Comparison of ENCODE assay signal across 24 cellular contexts in genomic region chr16:59164461-59164860, GRCh38.
DNase-seq lines count a peak whose midpoint lies in the region; ATAC-seq and TF ChIP-seq lines count a peak whose summit lies in the region.
"Had no signal": no experiment of that assay in that cellular context is flagged by ENCODE, and none has a peak within 500 bp of the region (broad histone marks: within the 10 kb centered on the region; RNA-seq: fewer than 3 reads in every experiment).

No MANE protein-coding gene starts in this region.

- H3K9ac ChIP-seq in endodermal cell (ENCODE audit: extremely low read depth, low read length, poor library complexity, severe bottlenecking) = no peak overlapping the region
- H3K9ac ChIP-seq in neural progenitor cell = no peak overlapping the region

- H3K4me3 ChIP-seq in endodermal cell (ENCODE audit: low read length) (no peak overlapping the region), neural progenitor cell (no peak overlapping the region)
- H3K4me3 ChIP-seq: ascending aorta, HAP-1 had no signal

- no peak overlapping the region for H2AFZ ChIP-seq in neural progenitor cell (replicated peaks)

- H3K9me3 ChIP-seq in endodermal cell (ENCODE audit: control insufficient read depth, low read length) (peaks cover 13% of the 10 kb centered on the region), neural progenitor cell (ENCODE audit: low read depth) (no peaks in the 10 kb centered on the region)
- H3K9me3 ChIP-seq: ascending aorta, HAP-1 had no signal

- DNase-seq in DMS 273 (lab: John Stamatoyannopoulos, UW; ENCODE audit: unreplicated experiment) (peak; percentile 7), DMS 273 treated with DMSO at 0.1 percent for 48 hours (lab: John Stamatoyannopoulos, UW) (no peak), OCI-M1 (lab: John Stamatoyannopoulos, UW) (peak; percentile 8), endodermal cell (peak; percentile 68), neural progenitor cell (ENCODE audit: low spot score) (peak; percentile 41), glomerular visceral epithelial cell (ENCODE audit: extremely low spot score) (no peak)
- DNase-seq in activated effector memory CD4-positive, alpha-beta T cell treated with Interleukin-2 at 50 U/mL for 16 hours = no peak
- DNase-seq: activated CD4-positive, alpha-beta T cell treated with anti-CD3 and anti-CD28 coated beads, Interleukin-2, amount 10 ng/mL, durations not matched to agents 7 days and 5 days; activated CD8-positive, alpha-beta memory T cell treated with anti-CD3 and anti-CD28 coated beads, Interleukin-2, amount 50 U/mL, for 48 hours; activated naive CD4-positive, alpha-beta T cell; cortex of kidney; glutamatergic neuron; immature natural killer cell; NCI-H2081 treated with DMSO at 0.1 percent for 48 hours; NCI-H526 treated with DMSO at 0.1 percent for 48 hours; stimulated activated naive CD8-positive, alpha-beta T cell treated with anti-CD3 and anti-CD28 coated beads, Interleukin-15, Interleukin-2, amounts not matched to agents 100 U/mL and 50 U/mL, for 24 hours had no signal

- H3K4me2 ChIP-seq in neural progenitor cell = no peak overlapping the region

- ATAC-seq in GM18907 (IDR thresholded peaks at IDR 0.05; ENCODE audit: unreplicated experiment) = no peak
- ATAC-seq: stimulated activated naive CD8-positive, alpha-beta T cell treated with anti-CD3 and anti-CD28 coated beads, Interleukin-15, Interleukin-2, amounts not matched to agents 100 U/mL and 50 U/mL, for 24 hours had no signal

- 33% methylated on average over 1 of the region's 2 CpGs; no CpG with 5 or more reads in 1 of the 2 experiments for WGBS in endodermal cell (ENCODE audit: insufficient coverage in 1 of 2, insufficient read length in 1 of 2), 2 experiments

- H3K4me3 Mint-ChIP-seq in endodermal cell = no peak overlapping the region
- H3K4me3 Mint-ChIP-seq in neural progenitor cell = no peak overlapping the region
- H3K4me3 Mint-ChIP-seq: activated CD4-positive, alpha-beta T cell treated with anti-CD3 and anti-CD28 coated beads, Interleukin-2, amount 10 ng/mL, durations not matched to agents 7 days and 5 days; immature natural killer cell; memory B cell; nephron; type B pancreatic cell had no signal

- no peak overlapping the region for H3K27ac ChIP-seq in endodermal cell (ENCODE audit: low read depth, low read length)
- H3K27ac ChIP-seq in neural progenitor cell = no peak overlapping the region
- H3K27ac ChIP-seq: 22Rv1, ascending aorta, C4-2B had no signal

- no peaks in the 10 kb centered on the region for H3F3A ChIP-seq in neural progenitor cell (ENCODE audit: low read depth)

- peaks cover 54% of the 10 kb centered on the region for H3K27me3 ChIP-seq in endodermal cell (ENCODE audit: control insufficient read depth, insufficient read depth, low read length, poor library complexity, severe bottlenecking)
- no peaks in the 10 kb centered on the region for H3K27me3 ChIP-seq in neural progenitor cell
- H3K27me3 ChIP-seq: ascending aorta had no signal

- H3K27ac Mint-ChIP-seq in endodermal cell = no peak overlapping the region
- no peak overlapping the region for H3K27ac Mint-ChIP-seq in neural progenitor cell
- H3K27ac Mint-ChIP-seq: activated CD4-positive, alpha-beta T cell treated with anti-CD3 and anti-CD28 coated beads, Interleukin-2, amount 10 ng/mL, durations not matched to agents 7 days and 5 days; immature natural killer cell; memory B cell; nephron; type B pancreatic cell had no signal

- TF ChIP-seq CTCF in endodermal cell (conservative IDR thresholded peaks at IDR 0.05) (no peak), neural progenitor cell (IDR thresholded peaks at IDR 0.05) (no peak)

- H3K27me3 Mint-ChIP-seq in endodermal cell (ENCODE audit: insufficient read depth) (peaks cover 6% of the 10 kb centered on the region), neural progenitor cell (ENCODE audit: insufficient read depth, low read depth) (no peaks in the 10 kb centered on the region)
- H3K27me3 Mint-ChIP-seq: activated CD4-positive, alpha-beta T cell treated with anti-CD3 and anti-CD28 coated beads, Interleukin-2, amount 10 ng/mL, durations not matched to agents 7 days and 5 days; memory B cell had no signal

- H3K9me3 Mint-ChIP-seq in endodermal cell (peaks cover 3% of the 10 kb centered on the region), neural progenitor cell (no peaks in the 10 kb centered on the region)
- H3K9me3 Mint-ChIP-seq: activated CD4-positive, alpha-beta T cell treated with anti-CD3 and anti-CD28 coated beads, Interleukin-2, amount 10 ng/mL, durations not matched to agents 7 days and 5 days; nephron; type B pancreatic cell had no signal

- no peaks in the 10 kb centered on the region for H3K79me2 ChIP-seq in neural progenitor cell (ENCODE audit: low read depth)

- H3K4me1 Mint-ChIP-seq in endodermal cell (peaks cover 16% of the 10 kb centered on the region), neural progenitor cell (peaks cover 14% of the 10 kb centered on the region)
- H3K4me1 Mint-ChIP-seq: activated CD4-positive, alpha-beta T cell treated with anti-CD3 and anti-CD28 coated beads, Interleukin-2, amount 10 ng/mL, durations not matched to agents 7 days and 5 days; immature natural killer cell; memory B cell had no signal

- H4K20me1 ChIP-seq in neural progenitor cell (ENCODE audit: low read depth) = no peaks in the 10 kb centered on the region

- H3K36me3 Mint-ChIP-seq in endodermal cell (ENCODE audit: low read depth) (no peaks in the 10 kb centered on the region), neural progenitor cell (no peaks in the 10 kb centered on the region)
- H3K36me3 Mint-ChIP-seq: immature natural killer cell, memory B cell, type B pancreatic cell had no signal

- H3K4me1 ChIP-seq in endodermal cell (ENCODE audit: control insufficient read depth, insufficient read depth, low read length) (peaks cover 3% of the 10 kb centered on the region), neural progenitor cell (peaks cover 11% of the 10 kb centered on the region)
- H3K4me1 ChIP-seq: ascending aorta had no signal

- H3K36me3 ChIP-seq in endodermal cell (ENCODE audit: control insufficient read depth, insufficient read depth, low read length) (no peaks in the 10 kb centered on the region), neural progenitor cell (no peaks in the 10 kb centered on the region)
- H3K36me3 ChIP-seq: ascending aorta, HAP-1 had no signal

Comparison
In these comparisons a context has a peak if more than half of its experiments do, and no peak if none do; other contexts are left out.
1. DNase-seq: peak in DMS 273 (single experiment), OCI-M1 (single experiment), endodermal cell (single experiment) and neural progenitor cell (single experiment); none in DMS 273 treated with DMSO at 0.1 percent for 48 hours (single experiment), activated effector memory CD4-positive, alpha-beta T cell treated with Interleukin-2 at 50 U/mL for 16 hours (single experiment) and glomerular visceral epithelial cell (single experiment).